In genomic region chr16:9103546-9103945, GRCh38 we compare ENCODE assay signal across 15 cellular contexts. TPM values are rescaled to one million over a fixed set of nuclear protein-coding genes. Genes with fewer than 3 reads are reported as not detected.
DNase-seq lines count a peak whose midpoint lies in the region; ATAC-seq, FAIRE-seq and TF ChIP-seq lines count a peak whose summit lies in the region.
"Had no signal": no experiment of that assay in that cellular context is flagged by ENCODE, and none has a peak within 500 bp of the region (broad histone marks: within the 10 kb centered on the region; RNA-seq: fewer than 3 reads in every experiment).

No MANE protein-coding gene starts in this region.

- CTCF ChIA-PET in IMR-90 (lab: Yijun Ruan, JAX) (interaction anchor here (0.6 to 1.1 kb wide), 2 partner anchors 61 to 1792 kb away, joined by 3 to 8 read pairs; no protein-coding TSS in a partner anchor), GM12878 (lab: Yijun Ruan, JAX) (interaction anchor here (0.7 to 7.9 kb wide), 5 partner anchors 10 to 212 kb away, joined by 3 to 33 read pairs (median 3); no protein-coding TSS in a partner anchor)

- POLR2A ChIA-PET in IMR-90 (lab: Charles Lee; ENCODE audit: unreplicated experiment), result no interaction called here
- POLR2A ChIA-PET in GM12878 (lab: Charles Lee), result interaction anchor here (0.9 to 1.4 kb wide), 4 partner anchors 10 to 305 kb away, joined by 3 to 4 read pairs (median 4); partner anchors contain the start of gene HAPSTR1

- H3K27me3 ChIP-seq in IMR-90 (ENCODE audit: control insufficient read depth, insufficient read depth, low read length) (no peaks in the 10 kb centered on the region), GM12878 (replicated peaks in 1 of 2; ENCODE audit: control insufficient read depth in 2 of 2, insufficient read depth in 2 of 2, low read length in 1 of 2) (no peaks in the 10 kb centered on the region)
- H3K27me3 ChIP-seq: heart left ventricle, SJSA1 had no signal

- no peak overlapping the region for H3K14ac ChIP-seq in IMR-90 (replicated peaks; ENCODE audit: low read depth, low read length)

- H3K4me1 ChIP-seq in IMR-90 (ENCODE audit: control insufficient read depth, insufficient read depth, low read length), result peaks cover 32% of the 10 kb centered on the region
- peaks cover 18% of the 10 kb centered on the region for H3K4me1 ChIP-seq in GM12878 (ENCODE audit: control insufficient read depth, insufficient read depth, low read length)

- H3K9me1 ChIP-seq in IMR-90 (ENCODE audit: insufficient read depth, low read length), result peaks cover 31% of the 10 kb centered on the region

- RAD21 ChIA-PET in GM12878 (lab: Charles Lee; ENCODE audit: unreplicated experiment), result no interaction called here

- no peak for FAIRE-seq in GM12878 (lab: Jason Lieb, UNC)
- FAIRE-seq: A204.1 had no signal

- intact Hi-C loops in activated CD4-positive, alpha-beta T cell treated with anti-CD3 and anti-CD28 coated beads, Interleukin-2, amount 10 ng/mL, durations not matched to agents 24 days and 14 days (cut with micrococcal nuclease), result no loop called here
- intact Hi-C loops in IMR-90 (cut with micrococcal nuclease) (no loop called here), GM12878 (cut with micrococcal nuclease; ENCODE audit: unreplicated experiment) (no loop called here)

- peak overlapping the region; percentile 8 for H3K27ac Mint-ChIP-seq in activated CD4-positive, alpha-beta T cell treated with anti-CD3 and anti-CD28 coated beads, Interleukin-2, amount 10 ng/mL, durations not matched to agents 24 days and 14 days
- H3K27ac Mint-ChIP-seq in nephron progenitor cell, result peak overlapping the region; percentile 38

- no peak overlapping the region for H2BK20ac ChIP-seq in IMR-90 (ENCODE audit: low read depth, low read length)

- no peak for TF ChIP-seq POLR2A in IMR-90 (IDR thresholded peaks at IDR 0.05; ENCODE audit: low read depth, low read length)
- 0 out of 2 replicates have a peak, but pooled peaks have one; percentile 34 for TF ChIP-seq POLR2A in GM12878 (IDR thresholded peaks at IDR 0.05; ENCODE audit: low read depth, low read length)

- peak overlapping the region; percentile 35 for H3K4me3 Mint-ChIP-seq in activated CD4-positive, alpha-beta T cell treated with anti-CD3 and anti-CD28 coated beads, Interleukin-2, amount 10 ng/mL, durations not matched to agents 24 days and 14 days
- H3K4me3 Mint-ChIP-seq in nephron progenitor cell, result no peak overlapping the region

- H2AK9ac ChIP-seq in IMR-90 (replicated peaks; ENCODE audit: low read depth, low read length, poor library complexity), result no peak overlapping the region

- TF ChIP-seq CTCF in IMR-90 (conservative IDR thresholded peaks at IDR 0.05; ENCODE audit: low read depth, low read length), result no peak
- TF ChIP-seq CTCF in GM12878 (IDR thresholded peaks at IDR 0.05 in 2 of 3, conservative IDR thresholded peaks at IDR 0.05 in 1 of 3; ENCODE audit: control insufficient read depth in 2 of 3, extremely low read depth in 1 of 3, insufficient read depth in 1 of 3, low read depth in 3 of 3, low read length in 3 of 3), result no peak
- no peak for TF ChIP-seq CTCF in nephron progenitor cell (IDR thresholded peaks at IDR 0.05)

- no CpG with 5 or more reads among the region's 3 CpGs for WGBS in IMR-90 (ENCODE audit: extremely low coverage in 2 of 2, insufficient read length in 1 of 2), 2 experiments
- 98% methylated on average over 3 of the region's 3 CpGs for WGBS in GM12878 (ENCODE audit: insufficient coverage, insufficient replicate concordance, low lambda C conversion rate, missing lambda C conversion rate)

- peaks cover 98% of the 10 kb centered on the region for H3K79me2 ChIP-seq in GM12878 (ENCODE audit: control insufficient read depth, insufficient read depth, low read length)

- no peak overlapping the region for H3K56ac ChIP-seq in IMR-90 (ENCODE audit: extremely low read depth, insufficient read depth, low read length)

- H4K5ac ChIP-seq in IMR-90 (ENCODE audit: low read depth, low read length), result no peak overlapping the region

- no peak overlapping the region for H2BK120ac ChIP-seq in IMR-90 (ENCODE audit: low read depth, low read length)

- peaks cover 72% of the 10 kb centered on the region for H3K4me1 Mint-ChIP-seq in activated CD4-positive, alpha-beta T cell treated with anti-CD3 and anti-CD28 coated beads, Interleukin-2, amount 10 ng/mL, durations not matched to agents 24 days and 14 days
- H3K4me1 Mint-ChIP-seq in nephron progenitor cell, result peaks cover 34% of the 10 kb centered on the region

- TF ChIP-seq RAD21 in IMR-90 (IDR thresholded peaks at IDR 0.05; ENCODE audit: low read length), result no peak
- no peak for TF ChIP-seq RAD21 in GM12878 (IDR thresholded peaks at IDR 0.05; ENCODE audit: insufficient read depth, low read depth, low read length)

- H4K20me1 ChIP-seq in IMR-90 (ENCODE audit: insufficient read depth, low read length) (peaks cover 100% of the 10 kb centered on the region), GM12878 (ENCODE audit: control insufficient read depth, insufficient read depth) (peaks cover 23% of the 10 kb centered on the region)

- H3K27me3 Mint-ChIP-seq in activated CD4-positive, alpha-beta T cell treated with anti-CD3 and anti-CD28 coated beads, Interleukin-2, amount 10 ng/mL, durations not matched to agents 24 days and 14 days, result no peaks in the 10 kb centered on the region
- H3K27me3 Mint-ChIP-seq in nephron progenitor cell (ENCODE audit: low read depth, poor library complexity), result no peaks in the 10 kb centered on the region

- no peak overlapping the region for H3K4ac ChIP-seq in IMR-90 (ENCODE audit: low read depth, low read length)

- no peak overlapping the region for H3K18ac ChIP-seq in IMR-90 (ENCODE audit: low read depth, low read length)

- H3K4me3 ChIP-seq in IMR-90 (ENCODE audit: insufficient read depth, low read depth, low read length) (no peak overlapping the region), GM12878 (no peak overlapping the region)
- H3K4me3 ChIP-seq: heart left ventricle, SJSA1 had no signal

- TF ChIP-seq EP300 in GM12878 (IDR thresholded peaks at IDR 0.05; ENCODE audit: borderline replicate concordance in 1 of 2, control insufficient read depth in 1 of 2, low read depth in 2 of 2, low read length in 2 of 2), result no peak

- H4K91ac ChIP-seq in IMR-90 (ENCODE audit: insufficient read depth, low read depth, low read length), result no peak overlapping the region; the same call in 1 of the 2 replicates

- peak overlapping the region; percentile 75 for H2BK5ac ChIP-seq in IMR-90 (ENCODE audit: low read depth, low read length, poor library complexity, severe bottlenecking)

- H3K79me1 ChIP-seq in IMR-90 (ENCODE audit: low read depth in 1 of 2, low read length in 2 of 2), result peaks cover 0 to 54% of the 10 kb centered on the region in 2 experiments; a peak in 2 of 4 replicates

- SMC1A ChIA-PET in GM12878 (lab: Charles Lee; ENCODE audit: uncharacterized antibody, unreplicated experiment), result interaction anchor here (0.6 to 2.2 kb wide), 2 partner anchors 10 to 146 kb away, joined by 3 to 7 read pairs; no protein-coding TSS in a partner anchor

- BruUV-seq in IMR-90 (replicated peaks; lab: Mats Ljungman, UMichigan), result no TSS peak
- no TSS peak for BruUV-seq in GM12878 (replicated peaks; lab: Mats Ljungman, UMichigan)

- H3K9me3 Mint-ChIP-seq in activated CD4-positive, alpha-beta T cell treated with anti-CD3 and anti-CD28 coated beads, Interleukin-2, amount 10 ng/mL, durations not matched to agents 24 days and 14 days, result no peaks in the 10 kb centered on the region
- H3K9me3 Mint-ChIP-seq in nephron progenitor cell, result no peaks in the 10 kb centered on the region

- no peak overlapping the region for H3K9ac ChIP-seq in IMR-90 (ENCODE audit: low read depth, low read length)
- no peak overlapping the region for H3K9ac ChIP-seq in GM12878 (ENCODE audit: control insufficient read depth, insufficient read depth, low read length)

- no peak overlapping the region for H2AFZ ChIP-seq in IMR-90 (replicated peaks; ENCODE audit: low read length, poor library complexity)
- no peak overlapping the region for H2AFZ ChIP-seq in GM12878 (ENCODE audit: control insufficient read depth, low read depth, low read length)

- no peaks in the 10 kb centered on the region for H3K9me3 ChIP-seq in IMR-90 (ENCODE audit: control insufficient read depth, insufficient read depth, low read length)
- no peaks in the 10 kb centered on the region for H3K9me3 ChIP-seq in GM12878 (replicated peaks; ENCODE audit: control insufficient read depth, insufficient read depth, low read length)
- H3K9me3 ChIP-seq: heart left ventricle, SJSA1 had no signal

- peaks cover 76% of the 10 kb centered on the region for H3K36me3 Mint-ChIP-seq in activated CD4-positive, alpha-beta T cell treated with anti-CD3 and anti-CD28 coated beads, Interleukin-2, amount 10 ng/mL, durations not matched to agents 24 days and 14 days (ENCODE audit: low read depth)
- peaks cover 86% of the 10 kb centered on the region for H3K36me3 Mint-ChIP-seq in nephron progenitor cell (ENCODE audit: low read depth)

- 0 out of 2 replicates have a peak overlapping the region, but pooled peaks have one; percentile 42 for H2AK5ac ChIP-seq in IMR-90 (ENCODE audit: low read depth, low read length)

- 0 out of 2 replicates have a peak overlapping the region, but pooled peaks have one; percentile 14 for H3K23ac ChIP-seq in IMR-90 (ENCODE audit: low read depth, low read length)

- H3K36me3 ChIP-seq in IMR-90 (ENCODE audit: control insufficient read depth, insufficient read depth, low read length), result peaks cover 42% of the 10 kb centered on the region
- H3K36me3 ChIP-seq in GM12878 (ENCODE audit: control insufficient read depth in 2 of 2, insufficient read depth in 2 of 2, low read length in 1 of 2), result peaks cover 16 to 47% of the 10 kb centered on the region in 2 experiments

- no peak for ATAC-seq in IMR-90 (ENCODE audit: low read depth)
- no peak for ATAC-seq in GM12878
- ATAC-seq: heart left ventricle had no signal

- no peak overlapping the region for H2BK15ac ChIP-seq in IMR-90 (ENCODE audit: low read depth, low read length)

- dilution Hi-C loops in IMR-90 (cut with HindIII; ENCODE audit: low sequenced_read_pairs, unreplicated experiment), result no loop called here

- H3K27ac ChIP-seq in IMR-90 (ENCODE audit: insufficient read depth, low read length) (no peak overlapping the region), GM12878 (ENCODE audit: control insufficient read depth, insufficient read depth) (no peak overlapping the region)

- no peak overlapping the region for H4K8ac ChIP-seq in IMR-90 (ENCODE audit: low read depth in 2 of 2, low read length in 2 of 2)

- in situ Hi-C loops in IMR-90 (cut with MboI; ENCODE audit: low sequenced_read_pairs) (loop anchor here (5.0 to 25.0 kb wide), 2 partner anchors 56 to 1834 kb away; partner anchors contain the start of genes CLEC16A and DEXI), GM12878 (cut with MboI) (no loop called here)

- no peak for DNase-seq in activated CD4-positive, alpha-beta T cell treated with anti-CD3 and anti-CD28 coated beads, Interleukin-2, amount 10 ng/mL, durations not matched to agents 24 days and 14 days
- DNase-seq in activated CD4-positive, alpha-beta T cell treated with anti-CD3 and anti-CD28 coated beads, Interleukin-2, amount 50 U/mL, for 1 hour, result no peak
- DNase-seq in IMR-90 (no peak), GM12878 (ENCODE audit: low read depth, low spot score) (no peak), nephron progenitor cell (no peak), AML-193 (lab: John Stamatoyannopoulos, UW) (no peak), NCI-H69 (lab: John Stamatoyannopoulos, UW) (no peak)
- no peak for DNase-seq in activated CD4-positive, CD25-positive, alpha-beta regulatory T cell (lab: John Stamatoyannopoulos, UW)
- DNase-seq: cortex of kidney, heart left ventricle, NCI-H187 treated with DMSO at 0.1 percent for 48 hours, NCI-H524, posterior cingulate gyrus had no signal

- H3K4me2 ChIP-seq in IMR-90 (ENCODE audit: low read depth, low read length), result no peak overlapping the region
- peak overlapping the region; percentile 44 for H3K4me2 ChIP-seq in GM12878 (ENCODE audit: control insufficient read depth, insufficient read depth)

RNA-seq across cellular contexts. Expression of gene HAPSTR1, which starts 12.1 kb away (rescaled TPM):
- total RNA-seq in activated CD4-positive, alpha-beta T cell treated with anti-CD3 and anti-CD28 coated beads, Interleukin-2, amount 10 ng/mL, durations not matched to agents 24 days and 14 days, result 53.4 and 54.2 TPM in 2 replicates
- 56.5 and 81.9 TPM in 2 replicates for total RNA-seq in IMR-90 (2012; rRNA removed)
- 18.4 and 22.2 TPM in 2 replicates for polyA plus RNA-seq in IMR-90 (2012; rRNA removed)
- 5.9 and 7.3 TPM in 2 replicates for polyA plus RNA-seq in IMR-90 (2012; cell fraction: cytosol; rRNA removed)
- 5.7 and 23.8 TPM in 2 replicates for polyA plus RNA-seq in IMR-90 (2012; cell fraction: nucleus; rRNA removed; ENCODE audit: low replicate concordance)
- 114 and 120 TPM in 2 replicates for total RNA-seq in GM12878 (2013; cell fraction: nucleolus; rRNA removed)
- total RNA-seq in GM12878 (2014; rRNA removed), result 37.5 and 43.6 TPM in 2 replicates
- 36.4 and 37.2 TPM in 2 replicates for total RNA-seq in GM12878 (2014; rRNA removed; fragmentation: Illumina TruSeq; extraction: Trizol)
- total RNA-seq in GM12878 (2021), result 50.3 and 52.5 TPM in 2 replicates
- 15.6 TPM for polyA plus RNA-seq in GM12878 (2011; ENCODE audit: low read depth)
- 32.5 and 43.1 TPM in 2 replicates for polyA plus RNA-seq in GM12878 (2011; rRNA removed)
- polyA plus RNA-seq in GM12878 (2011; cell fraction: cytosol; rRNA removed), result 13.9 and 20.3 TPM in 2 replicates
- 15.3 and 17.4 TPM in 2 replicates for polyA plus RNA-seq in GM12878 (2011; cell fraction: nucleus; rRNA removed)
- 19.7 TPM in 2 replicates for polyA plus RNA-seq in GM12878 (2012)
- 22.7 and 25.4 TPM in 2 replicates for polyA plus RNA-seq in GM12878 (2014; fragmentation: Illumina TruSeq; extraction: Trizol)
- 10 to 100 TPM in 1 of 2 experiments, 1 to 10 TPM in 1; 8.7 to 12.5 TPM for polyA plus RNA-seq in GM12878 (2014; fragmentation: Nextera tagmentation; extraction: Ambion mirVana)
- 21.7 and 23.5 TPM in 2 replicates for polyA plus RNA-seq in GM12878 (2014; rRNA removed)
- polyA plus RNA-seq in GM12878 (2016; fragmentation: Nextera tagmentation; extraction: Ambion mirVana), result 10 to 100 TPM; 10.3 to 11.7 TPM
- polyA minus RNA-seq in GM12878 (2011; rRNA and poly(A)+ RNA removed), result 43.4 and 59.5 TPM in 2 replicates
- polyA minus RNA-seq in GM12878 (2011; cell fraction: cytosol; rRNA and poly(A)+ RNA removed), result 19.5 and 23.3 TPM in 2 replicates
- polyA minus RNA-seq in GM12878 (2011; cell fraction: nucleus; rRNA and poly(A)+ RNA removed), result 13.7 and 22.6 TPM in 2 replicates
